10 cellular contexts compared by ENCODE assay signal in genomic region chr16:56048425-56049100, GRCh38.
A peak's percentile ranks its signal among the peaks of the same experiment; 100 is the strongest.
DNase-seq lines count a peak whose midpoint lies in the region; ATAC-seq and TF ChIP-seq lines count a peak whose summit lies in the region.
"Had no signal": no experiment of that assay in that cellular context is flagged by ENCODE, and none has a peak within 500 bp of the region (broad histone marks: within the 10 kb centered on the region; RNA-seq: fewer than 3 reads in every experiment).

No MANE protein-coding gene starts in this region.

- intact Hi-C loops in spleen (cut with DNase I; ENCODE audit: low total_unique reads): no loop called here

- TF ChIP-seq POLR2A in spleen (IDR thresholded peaks at IDR 0.05): no peak

- no peaks in the 10 kb centered on the region for H3K79me2 ChIP-seq in smooth muscle cell (ENCODE audit: low read depth)

- 29 to 40% (median 36%) methylated on average over 6 of the region's 6 CpGs for WGBS in spleen, 5 donors
- WGBS in smooth muscle cell (ENCODE audit: low lambda C conversion rate): 86% methylated on average over 6 of the region's 6 CpGs

- peaks cover 13 to 21% (median 18%) of the 10 kb centered on the region in 10 experiments for H3K4me1 ChIP-seq in BLaER1 treated with 17β-estradiol and CSF1 and Interleukin-3, amounts not matched to agents 10 nM and 100 nM
- H3K4me1 ChIP-seq in spleen (peaks cover 0 to 12% (median 11%) of the 10 kb centered on the region in 6 donors), smooth muscle cell (ENCODE audit: low read depth) (no peaks in the 10 kb centered on the region)

- peak overlapping the region; percentile 27 to 74 (median 49) for H3K4me2 ChIP-seq in BLaER1 treated with 17β-estradiol and CSF1 and Interleukin-3, amounts not matched to agents 10 nM and 100 nM
- no peak overlapping the region for H3K4me2 ChIP-seq in smooth muscle cell

- DNase-seq in NOMO-1 treated with dmso at 0.1 percent for 144 hours (lab: John Stamatoyannopoulos, UW; ENCODE audit: unreplicated experiment) (peak; percentile 76), spleen (no peak), smooth muscle cell (lab: John Stamatoyannopoulos, UW; ENCODE audit: unreplicated experiment) (no peak), amniotic stem cell (lab: John Stamatoyannopoulos, UW) (no peak), A172 (ENCODE audit: low spot score) (no peak)
- DNase-seq: NCI-H187; stimulated activated CD4-positive, alpha-beta T cell treated with anti-CD3 and anti-CD28 coated beads, Interleukin-1b, Interleukin-23, amount 100 ng/mL, for 48 hours had no signal

- no peaks in the 10 kb centered on the region for H3K36me3 ChIP-seq in BLaER1 treated with 17β-estradiol and CSF1 and Interleukin-3, amounts not matched to agents 10 nM and 100 nM
- no peaks in the 10 kb centered on the region for H3K36me3 ChIP-seq in spleen
- no peaks in the 10 kb centered on the region for H3K36me3 ChIP-seq in smooth muscle cell (ENCODE audit: low read depth)

- no peak overlapping the region for H3K4me3 ChIP-seq in BLaER1 treated with 17β-estradiol and CSF1 and Interleukin-3, amounts not matched to agents 10 nM and 100 nM
- H3K4me3 ChIP-seq in spleen (no peak overlapping the region), smooth muscle cell (no peak overlapping the region)

- no peaks in the 10 kb centered on the region for H3K9me3 ChIP-seq in BLaER1 treated with 17β-estradiol and CSF1 and Interleukin-3, amounts not matched to agents 10 nM and 100 nM (replicated peaks in 1 of 11)
- no peaks in the 10 kb centered on the region for H3K9me3 ChIP-seq in spleen
- no peaks in the 10 kb centered on the region for H3K9me3 ChIP-seq in smooth muscle cell (replicated peaks; ENCODE audit: low read depth)

- H3K27me3 ChIP-seq in BLaER1 treated with 17β-estradiol and CSF1 and Interleukin-3, amounts not matched to agents 10 nM and 100 nM: peaks cover 0 to 3% (median 0%) of the 10 kb centered on the region in 11 experiments; a peak in 1 of 22 replicates
- no peaks in the 10 kb centered on the region for H3K27me3 ChIP-seq in spleen (replicated peaks in 1 of 7)
- H3K27me3 ChIP-seq in smooth muscle cell (ENCODE audit: low read depth): peaks cover 31% of the 10 kb centered on the region

- H3F3A ChIP-seq in smooth muscle cell (ENCODE audit: low read depth): no peaks in the 10 kb centered on the region

- TF ChIP-seq CTCF in spleen (IDR thresholded peaks at IDR 0.05 in 8 of 11, conservative IDR thresholded peaks at IDR 0.05 in 3 of 11) (no peak), smooth muscle cell (IDR thresholded peaks at IDR 0.05; ENCODE audit: borderline replicate concordance, insufficient read depth, poor library complexity, severe bottlenecking) (no peak)

- no peak overlapping the region; a peak in 1 of 22 replicates for H3K9ac ChIP-seq in BLaER1 treated with 17β-estradiol and CSF1 and Interleukin-3, amounts not matched to agents 10 nM and 100 nM
- H3K9ac ChIP-seq in smooth muscle cell (ENCODE audit: low read depth): no peak overlapping the region

- H2AFZ ChIP-seq in smooth muscle cell (ENCODE audit: low read depth): no peak overlapping the region

- H4K20me1 ChIP-seq in BLaER1 treated with 17β-estradiol and CSF1 and Interleukin-3, amounts not matched to agents 10 nM and 100 nM: no peaks in the 10 kb centered on the region
- H4K20me1 ChIP-seq in smooth muscle cell (ENCODE audit: low read depth): no peaks in the 10 kb centered on the region

- peak; percentile 93 for ATAC-seq in GM19372 (IDR thresholded peaks at IDR 0.05; ENCODE audit: low read depth, unreplicated experiment)
- ATAC-seq in HG02981 (IDR thresholded peaks at IDR 0.05; ENCODE audit: unreplicated experiment): peak; percentile 90

- H3K27ac ChIP-seq in BLaER1 treated with 17β-estradiol and CSF1 and Interleukin-3, amounts not matched to agents 10 nM and 100 nM: peak overlapping the region in 9 of 11 experiments; percentile 25 to 72 (median 52); a peak in 15 of 22 replicates
- H3K27ac ChIP-seq in spleen: peak overlapping the region in 4 of 8 donors; percentile 2 to 42 (median 26)
- no peak overlapping the region for H3K27ac ChIP-seq in smooth muscle cell (ENCODE audit: low read depth)
